In the genomic region with DNA sequence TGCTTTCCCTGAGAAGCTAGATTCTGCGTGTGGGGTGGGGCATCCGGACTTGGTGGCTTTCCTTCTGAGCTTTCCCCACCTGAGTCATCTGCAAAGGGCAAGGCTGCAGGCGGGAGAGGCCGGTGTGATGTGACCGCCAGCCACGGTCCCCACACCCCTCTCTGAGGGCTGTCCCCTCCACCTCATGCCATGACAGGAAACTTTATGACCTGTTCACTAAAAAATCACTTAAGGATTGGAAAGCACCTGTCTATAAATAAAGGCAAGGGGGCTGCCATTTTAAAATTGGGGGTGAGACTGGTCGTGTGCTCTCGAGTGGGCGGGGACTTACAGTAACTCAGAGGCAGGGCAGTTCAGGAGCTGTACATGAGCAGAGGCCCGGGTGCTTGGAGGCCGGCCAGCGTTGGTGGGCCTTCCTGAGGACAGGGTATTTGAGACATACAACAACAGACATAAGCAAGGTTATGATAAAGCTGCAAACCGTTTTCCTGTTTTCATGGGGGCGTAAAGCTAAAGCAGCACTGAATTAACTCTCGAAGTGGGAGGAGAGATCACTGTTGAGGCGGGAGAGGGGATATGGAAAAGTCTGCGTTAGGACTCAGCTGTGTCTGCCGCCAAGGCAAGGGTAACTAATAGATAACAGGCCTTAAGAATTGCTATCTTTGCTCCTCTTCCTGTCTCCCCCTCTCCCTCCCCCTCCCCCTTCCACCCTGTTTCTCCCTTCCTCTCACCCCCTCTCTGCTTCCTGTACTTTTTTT, we compare ENCODE assay signal across 1 cellular context.
TF ChIP-seq lines count a peak whose summit lies in the region.

No MANE protein-coding gene starts in this region.

TF ChIP-seq in K562, 482 proteins besides CTCF, POLR2A, EP300 and RAD21 (continued from another document and continues in another):
- TF ChIP-seq, protein P1, sequence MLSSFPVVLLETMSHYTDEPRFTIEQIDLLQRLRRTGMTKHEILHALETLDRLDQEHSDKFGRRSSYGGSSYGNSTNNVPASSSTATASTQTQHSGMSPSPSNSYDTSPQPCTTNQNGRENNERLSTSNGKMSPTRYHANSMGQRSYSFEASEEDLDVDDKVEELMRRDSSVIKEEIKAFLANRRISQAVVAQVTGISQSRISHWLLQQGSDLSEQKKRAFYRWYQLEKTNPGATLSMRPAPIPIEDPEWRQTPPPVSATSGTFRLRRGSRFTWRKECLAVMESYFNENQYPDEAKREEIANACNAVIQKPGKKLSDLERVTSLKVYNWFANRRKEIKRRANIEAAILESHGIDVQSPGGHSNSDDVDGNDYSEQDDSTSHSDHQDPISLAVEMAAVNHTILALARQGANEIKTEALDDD (IDR thresholded peaks at IDR 0.05), result peak; percentile 86
- TF ChIP-seq, protein P2, sequence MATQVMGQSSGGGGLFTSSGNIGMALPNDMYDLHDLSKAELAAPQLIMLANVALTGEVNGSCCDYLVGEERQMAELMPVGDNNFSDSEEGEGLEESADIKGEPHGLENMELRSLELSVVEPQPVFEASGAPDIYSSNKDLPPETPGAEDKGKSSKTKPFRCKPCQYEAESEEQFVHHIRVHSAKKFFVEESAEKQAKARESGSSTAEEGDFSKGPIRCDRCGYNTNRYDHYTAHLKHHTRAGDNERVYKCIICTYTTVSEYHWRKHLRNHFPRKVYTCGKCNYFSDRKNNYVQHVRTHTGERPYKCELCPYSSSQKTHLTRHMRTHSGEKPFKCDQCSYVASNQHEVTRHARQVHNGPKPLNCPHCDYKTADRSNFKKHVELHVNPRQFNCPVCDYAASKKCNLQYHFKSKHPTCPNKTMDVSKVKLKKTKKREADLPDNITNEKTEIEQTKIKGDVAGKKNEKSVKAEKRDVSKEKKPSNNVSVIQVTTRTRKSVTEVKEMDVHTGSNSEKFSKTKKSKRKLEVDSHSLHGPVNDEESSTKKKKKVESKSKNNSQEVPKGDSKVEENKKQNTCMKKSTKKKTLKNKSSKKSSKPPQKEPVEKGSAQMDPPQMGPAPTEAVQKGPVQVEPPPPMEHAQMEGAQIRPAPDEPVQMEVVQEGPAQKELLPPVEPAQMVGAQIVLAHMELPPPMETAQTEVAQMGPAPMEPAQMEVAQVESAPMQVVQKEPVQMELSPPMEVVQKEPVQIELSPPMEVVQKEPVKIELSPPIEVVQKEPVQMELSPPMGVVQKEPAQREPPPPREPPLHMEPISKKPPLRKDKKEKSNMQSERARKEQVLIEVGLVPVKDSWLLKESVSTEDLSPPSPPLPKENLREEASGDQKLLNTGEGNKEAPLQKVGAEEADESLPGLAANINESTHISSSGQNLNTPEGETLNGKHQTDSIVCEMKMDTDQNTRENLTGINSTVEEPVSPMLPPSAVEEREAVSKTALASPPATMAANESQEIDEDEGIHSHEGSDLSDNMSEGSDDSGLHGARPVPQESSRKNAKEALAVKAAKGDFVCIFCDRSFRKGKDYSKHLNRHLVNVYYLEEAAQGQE (CRISPR knock-in tag; IDR thresholded peaks at IDR 0.05; ENCODE audit: low read depth), result 0 out of 2 replicates have a peak, but pooled peaks have one; percentile 48
- no peak for TF ChIP-seq C11orf30 (IDR thresholded peaks at IDR 0.05; ENCODE audit: low read depth)
- TF ChIP-seq, protein P3, sequence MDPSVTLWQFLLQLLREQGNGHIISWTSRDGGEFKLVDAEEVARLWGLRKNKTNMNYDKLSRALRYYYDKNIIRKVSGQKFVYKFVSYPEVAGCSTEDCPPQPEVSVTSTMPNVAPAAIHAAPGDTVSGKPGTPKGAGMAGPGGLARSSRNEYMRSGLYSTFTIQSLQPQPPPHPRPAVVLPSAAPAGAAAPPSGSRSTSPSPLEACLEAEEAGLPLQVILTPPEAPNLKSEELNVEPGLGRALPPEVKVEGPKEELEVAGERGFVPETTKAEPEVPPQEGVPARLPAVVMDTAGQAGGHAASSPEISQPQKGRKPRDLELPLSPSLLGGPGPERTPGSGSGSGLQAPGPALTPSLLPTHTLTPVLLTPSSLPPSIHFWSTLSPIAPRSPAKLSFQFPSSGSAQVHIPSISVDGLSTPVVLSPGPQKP (CRISPR knock-in tag; IDR thresholded peaks at IDR 0.05), result no peak
- TF ChIP-seq KLF1 (tag; IDR thresholded peaks at IDR 0.05), result no peak
- TF ChIP-seq ZNF696 (CRISPR knock-in tag; conservative IDR thresholded peaks at IDR 0.05), result no peak
- TF ChIP-seq SMC3 (conservative IDR thresholded peaks at IDR 0.05; ENCODE audit: insufficient read depth, low read depth, low read length), result 0 out of 2 replicates have a peak, but pooled peaks have one; percentile 14
- TF ChIP-seq ZNF695 (CRISPR knock-in tag; IDR thresholded peaks at IDR 0.05), result no peak
- no peak for TF ChIP-seq PRPF4 (IDR thresholded peaks at IDR 0.05; ENCODE audit: insufficient read depth, low read depth, low read length, poor library complexity, severe bottlenecking)
- no peak for TF ChIP-seq PHB2 (IDR thresholded peaks at IDR 0.05; ENCODE audit: low read depth)
- TF ChIP-seq, protein P4, sequence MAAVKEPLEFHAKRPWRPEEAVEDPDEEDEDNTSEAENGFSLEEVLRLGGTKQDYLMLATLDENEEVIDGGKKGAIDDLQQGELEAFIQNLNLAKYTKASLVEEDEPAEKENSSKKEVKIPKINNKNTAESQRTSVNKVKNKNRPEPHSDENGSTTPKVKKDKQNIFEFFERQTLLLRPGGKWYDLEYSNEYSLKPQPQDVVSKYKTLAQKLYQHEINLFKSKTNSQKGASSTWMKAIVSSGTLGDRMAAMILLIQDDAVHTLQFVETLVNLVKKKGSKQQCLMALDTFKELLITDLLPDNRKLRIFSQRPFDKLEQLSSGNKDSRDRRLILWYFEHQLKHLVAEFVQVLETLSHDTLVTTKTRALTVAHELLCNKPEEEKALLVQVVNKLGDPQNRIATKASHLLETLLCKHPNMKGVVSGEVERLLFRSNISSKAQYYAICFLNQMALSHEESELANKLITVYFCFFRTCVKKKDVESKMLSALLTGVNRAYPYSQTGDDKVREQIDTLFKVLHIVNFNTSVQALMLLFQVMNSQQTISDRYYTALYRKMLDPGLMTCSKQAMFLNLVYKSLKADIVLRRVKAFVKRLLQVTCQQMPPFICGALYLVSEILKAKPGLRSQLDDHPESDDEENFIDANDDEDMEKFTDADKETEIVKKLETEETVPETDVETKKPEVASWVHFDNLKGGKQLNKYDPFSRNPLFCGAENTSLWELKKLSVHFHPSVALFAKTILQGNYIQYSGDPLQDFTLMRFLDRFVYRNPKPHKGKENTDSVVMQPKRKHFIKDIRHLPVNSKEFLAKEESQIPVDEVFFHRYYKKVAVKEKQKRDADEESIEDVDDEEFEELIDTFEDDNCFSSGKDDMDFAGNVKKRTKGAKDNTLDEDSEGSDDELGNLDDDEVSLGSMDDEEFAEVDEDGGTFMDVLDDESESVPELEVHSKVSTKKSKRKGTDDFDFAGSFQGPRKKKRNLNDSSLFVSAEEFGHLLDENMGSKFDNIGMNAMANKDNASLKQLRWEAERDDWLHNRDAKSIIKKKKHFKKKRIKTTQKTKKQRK (IDR thresholded peaks at IDR 0.05; ENCODE audit: borderline replicate concordance, low read depth, low read length), result no peak
- TF ChIP-seq CXXC5 (CRISPR knock-in tag; IDR thresholded peaks at IDR 0.05), result peak; percentile 83
- no peak for TF ChIP-seq ZNF445 (CRISPR knock-in tag; IDR thresholded peaks at IDR 0.05; ENCODE audit: low read depth)
- no peak for TF ChIP-seq TAF15 (IDR thresholded peaks at IDR 0.05; ENCODE audit: low read depth, low read length)
- TF ChIP-seq NFIC (IDR thresholded peaks at IDR 0.05), result peak; percentile 94
- 0 out of 2 replicates have a peak, but pooled peaks have one; percentile 47 for TF ChIP-seq FOXK1 (CRISPR knock-in tag; IDR thresholded peaks at IDR 0.05; ENCODE audit: borderline replicate concordance)
- TF ChIP-seq NR4A1 (CRISPR knock-in tag; IDR thresholded peaks at IDR 0.05), result no peak
- TF ChIP-seq NR4A1 (tag; IDR thresholded peaks at IDR 0.05), result peak; percentile 93
- no peak for TF ChIP-seq NR2C2 (CRISPR knock-in tag; IDR thresholded peaks at IDR 0.05)
- TF ChIP-seq NR2C2 (tag; IDR thresholded peaks at IDR 0.05), result peak; percentile 72
- peak; percentile 91 for TF ChIP-seq CBFA2T3 (IDR thresholded peaks at IDR 0.05)
- TF ChIP-seq GTF2E2 (tag; IDR thresholded peaks at IDR 0.05), result peak; percentile 87
- TF ChIP-seq ZNF143 (CRISPR knock-in tag; IDR thresholded peaks at IDR 0.05), result no peak
- no peak for TF ChIP-seq PPARD (CRISPR knock-in tag; IDR thresholded peaks at IDR 0.05)
- TF ChIP-seq ZNF354B (CRISPR knock-in tag; IDR thresholded peaks at IDR 0.05), result no peak
- no peak for TF ChIP-seq SMAD3 (CRISPR knock-in tag; conservative IDR thresholded peaks at IDR 0.05)
- TF ChIP-seq RAD51 (IDR thresholded peaks at IDR 0.05; ENCODE audit: borderline replicate concordance, low read depth), result no peak; the same call in 1 of the 2 replicates
- TF ChIP-seq SRSF7 (optimal IDR thresholded peaks at IDR 0.05; ENCODE audit: low read depth, low read length), result no peak
- TF ChIP-seq ZNF324 (CRISPR knock-in tag; IDR thresholded peaks at IDR 0.05), result no peak
- TF ChIP-seq HNRNPL (IDR thresholded peaks at IDR 0.05; ENCODE audit: low read depth, low read length), result no peak
- peak; percentile 62; the same call in 1 of the 2 replicates for TF ChIP-seq MYNN (IDR thresholded peaks at IDR 0.05)
- TF ChIP-seq MYNN (CRISPR knock-in tag; IDR thresholded peaks at IDR 0.05), result no peak
- no peak for TF ChIP-seq CBX2 (IDR thresholded peaks at IDR 0.05; ENCODE audit: insufficient read depth, low read length, poor library complexity, severe bottlenecking)
- TF ChIP-seq, protein P5, sequence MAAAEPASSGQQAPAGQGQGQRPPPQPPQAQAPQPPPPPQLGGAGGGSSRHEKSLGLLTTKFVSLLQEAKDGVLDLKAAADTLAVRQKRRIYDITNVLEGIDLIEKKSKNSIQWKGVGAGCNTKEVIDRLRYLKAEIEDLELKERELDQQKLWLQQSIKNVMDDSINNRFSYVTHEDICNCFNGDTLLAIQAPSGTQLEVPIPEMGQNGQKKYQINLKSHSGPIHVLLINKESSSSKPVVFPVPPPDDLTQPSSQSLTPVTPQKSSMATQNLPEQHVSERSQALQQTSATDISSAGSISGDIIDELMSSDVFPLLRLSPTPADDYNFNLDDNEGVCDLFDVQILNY (CRISPR knock-in tag; IDR thresholded peaks at IDR 0.05), result no peak
- TF ChIP-seq, protein P6, sequence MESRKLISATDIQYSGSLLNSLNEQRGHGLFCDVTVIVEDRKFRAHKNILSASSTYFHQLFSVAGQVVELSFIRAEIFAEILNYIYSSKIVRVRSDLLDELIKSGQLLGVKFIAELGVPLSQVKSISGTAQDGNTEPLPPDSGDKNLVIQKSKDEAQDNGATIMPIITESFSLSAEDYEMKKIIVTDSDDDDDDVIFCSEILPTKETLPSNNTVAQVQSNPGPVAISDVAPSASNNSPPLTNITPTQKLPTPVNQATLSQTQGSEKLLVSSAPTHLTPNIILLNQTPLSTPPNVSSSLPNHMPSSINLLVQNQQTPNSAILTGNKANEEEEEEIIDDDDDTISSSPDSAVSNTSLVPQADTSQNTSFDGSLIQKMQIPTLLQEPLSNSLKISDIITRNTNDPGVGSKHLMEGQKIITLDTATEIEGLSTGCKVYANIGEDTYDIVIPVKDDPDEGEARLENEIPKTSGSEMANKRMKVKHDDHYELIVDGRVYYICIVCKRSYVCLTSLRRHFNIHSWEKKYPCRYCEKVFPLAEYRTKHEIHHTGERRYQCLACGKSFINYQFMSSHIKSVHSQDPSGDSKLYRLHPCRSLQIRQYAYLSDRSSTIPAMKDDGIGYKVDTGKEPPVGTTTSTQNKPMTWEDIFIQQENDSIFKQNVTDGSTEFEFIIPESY (CRISPR knock-in tag; IDR thresholded peaks at IDR 0.05), result peak; percentile 61; the same call in 1 of the 2 replicates
- TF ChIP-seq, protein P7, sequence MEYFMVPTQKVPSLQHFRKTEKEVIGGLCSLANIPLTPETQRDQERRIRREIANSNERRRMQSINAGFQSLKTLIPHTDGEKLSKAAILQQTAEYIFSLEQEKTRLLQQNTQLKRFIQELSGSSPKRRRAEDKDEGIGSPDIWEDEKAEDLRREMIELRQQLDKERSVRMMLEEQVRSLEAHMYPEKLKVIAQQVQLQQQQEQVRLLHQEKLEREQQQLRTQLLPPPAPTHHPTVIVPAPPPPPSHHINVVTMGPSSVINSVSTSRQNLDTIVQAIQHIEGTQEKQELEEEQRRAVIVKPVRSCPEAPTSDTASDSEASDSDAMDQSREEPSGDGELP (CRISPR knock-in tag; IDR thresholded peaks at IDR 0.05; ENCODE audit: borderline replicate concordance), result peak; percentile 88
- TF ChIP-seq TCFL5 (CRISPR knock-in tag; conservative IDR thresholded peaks at IDR 0.05), result no peak
- TF ChIP-seq, protein P8, sequence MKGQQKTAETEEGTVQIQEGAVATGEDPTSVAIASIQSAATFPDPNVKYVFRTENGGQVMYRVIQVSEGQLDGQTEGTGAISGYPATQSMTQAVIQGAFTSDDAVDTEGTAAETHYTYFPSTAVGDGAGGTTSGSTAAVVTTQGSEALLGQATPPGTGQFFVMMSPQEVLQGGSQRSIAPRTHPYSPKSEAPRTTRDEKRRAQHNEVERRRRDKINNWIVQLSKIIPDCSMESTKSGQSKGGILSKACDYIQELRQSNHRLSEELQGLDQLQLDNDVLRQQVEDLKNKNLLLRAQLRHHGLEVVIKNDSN (CRISPR knock-in tag; IDR thresholded peaks at IDR 0.05), result 0 out of 2 replicates have a peak, but pooled peaks have one; percentile 9
- TF ChIP-seq IRF2 (CRISPR knock-in tag; IDR thresholded peaks at IDR 0.05), result no peak
- no peak for TF ChIP-seq MCM2 (IDR thresholded peaks at IDR 0.05; ENCODE audit: low read depth)
- no peak for TF ChIP-seq ZNF174 (CRISPR knock-in tag; IDR thresholded peaks at IDR 0.05)
- TF ChIP-seq, protein P9, sequence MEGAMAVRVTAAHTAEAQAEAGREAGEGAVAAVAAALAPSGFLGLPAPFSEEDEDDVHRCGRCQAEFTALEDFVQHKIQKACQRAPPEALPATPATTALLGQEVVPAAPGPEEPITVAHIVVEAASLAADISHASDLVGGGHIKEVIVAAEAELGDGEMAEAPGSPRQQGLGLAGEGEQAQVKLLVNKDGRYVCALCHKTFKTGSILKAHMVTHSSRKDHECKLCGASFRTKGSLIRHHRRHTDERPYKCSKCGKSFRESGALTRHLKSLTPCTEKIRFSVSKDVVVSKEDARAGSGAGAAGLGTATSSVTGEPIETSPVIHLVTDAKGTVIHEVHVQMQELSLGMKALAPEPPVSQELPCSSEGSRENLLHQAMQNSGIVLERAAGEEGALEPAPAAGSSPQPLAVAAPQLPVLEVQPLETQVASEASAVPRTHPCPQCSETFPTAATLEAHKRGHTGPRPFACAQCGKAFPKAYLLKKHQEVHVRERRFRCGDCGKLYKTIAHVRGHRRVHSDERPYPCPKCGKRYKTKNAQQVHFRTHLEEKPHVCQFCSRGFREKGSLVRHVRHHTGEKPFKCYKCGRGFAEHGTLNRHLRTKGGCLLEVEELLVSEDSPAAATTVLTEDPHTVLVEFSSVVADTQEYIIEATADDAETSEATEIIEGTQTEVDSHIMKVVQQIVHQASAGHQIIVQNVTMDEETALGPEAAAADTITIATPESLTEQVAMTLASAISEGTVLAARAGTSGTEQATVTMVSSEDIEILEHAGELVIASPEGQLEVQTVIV (CRISPR knock-in tag; IDR thresholded peaks at IDR 0.05; ENCODE audit: borderline replicate concordance), result no peak
- TF ChIP-seq MXI1 (IDR thresholded peaks at IDR 0.05; ENCODE audit: low read depth, low read length), result no peak
- TF ChIP-seq, protein P10, sequence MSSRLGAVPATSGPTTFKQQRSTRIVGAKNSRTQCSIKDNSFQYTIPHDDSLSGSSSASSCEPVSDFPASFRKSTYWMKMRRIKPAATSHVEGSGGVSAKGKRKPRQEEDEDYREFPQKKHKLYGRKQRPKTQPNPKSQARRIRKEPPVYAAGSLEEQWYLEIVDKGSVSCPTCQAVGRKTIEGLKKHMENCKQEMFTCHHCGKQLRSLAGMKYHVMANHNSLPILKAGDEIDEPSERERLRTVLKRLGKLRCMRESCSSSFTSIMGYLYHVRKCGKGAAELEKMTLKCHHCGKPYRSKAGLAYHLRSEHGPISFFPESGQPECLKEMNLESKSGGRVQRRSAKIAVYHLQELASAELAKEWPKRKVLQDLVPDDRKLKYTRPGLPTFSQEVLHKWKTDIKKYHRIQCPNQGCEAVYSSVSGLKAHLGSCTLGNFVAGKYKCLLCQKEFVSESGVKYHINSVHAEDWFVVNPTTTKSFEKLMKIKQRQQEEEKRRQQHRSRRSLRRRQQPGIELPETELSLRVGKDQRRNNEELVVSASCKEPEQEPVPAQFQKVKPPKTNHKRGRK (tag; IDR thresholded peaks at IDR 0.05), result no peak
